18 cellular contexts compared by ENCODE assay signal in the genomic region with DNA sequence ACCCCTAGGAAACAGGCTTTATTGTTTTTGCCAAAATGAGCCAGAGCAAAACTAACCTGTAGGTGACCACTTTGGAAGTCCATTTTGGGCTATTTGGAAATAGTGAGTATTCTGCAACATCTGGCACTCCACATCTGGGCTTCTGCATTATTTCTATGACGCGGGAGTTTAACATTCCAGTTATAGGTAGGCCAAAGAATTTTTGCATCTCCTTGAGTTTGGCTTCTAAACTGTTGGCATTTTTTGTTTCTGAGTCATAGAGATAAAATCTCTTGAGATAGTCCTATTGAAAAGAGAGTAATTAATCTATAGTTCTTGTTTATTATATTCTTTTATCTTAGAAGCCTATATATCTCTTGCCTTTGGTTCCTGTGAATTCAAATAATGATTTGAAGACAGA. TPM values are rescaled to one million over a fixed set of nuclear protein-coding genes. Genes with fewer than 3 reads are reported as not detected.
A peak's percentile ranks its signal among the peaks of the same experiment; 100 is the strongest.
DNase-seq lines count a peak whose midpoint lies in the region; ATAC-seq and TF ChIP-seq lines count a peak whose summit lies in the region.
"Had no signal": no experiment of that assay in that cellular context is flagged by ENCODE, and none has a peak within 500 bp of the region (broad histone marks: within the 10 kb centered on the region; RNA-seq: fewer than 3 reads in every experiment).

No MANE protein-coding gene starts in this region.

- peaks cover 14% of the 10 kb centered on the region for H3K27me3 ChIP-seq in left ventricle myocardium inferior (ENCODE audit: low read depth)
- H3K27me3 ChIP-seq: BLaER1 had no signal

- no peak overlapping the region for H3K4me3 ChIP-seq in AG10803 (ENCODE audit: low read length)
- H3K4me3 ChIP-seq in left ventricle myocardium inferior = no peak overlapping the region
- H3K4me3 ChIP-seq: BLaER1, GM23338 had no signal

- H3K36me3 ChIP-seq in left ventricle myocardium inferior = no peaks in the 10 kb centered on the region
- H3K36me3 ChIP-seq: BLaER1 had no signal

- ATAC-seq in left cardiac atrium = no peak
- ATAC-seq: GM23338, Right ventricle myocardium inferior had no signal

- DNase-seq in AG10803 (ENCODE audit: low read depth) (peak; percentile 16), HS-5 (ENCODE audit: low read depth) (peak; percentile 33), amniotic epithelial cell (ENCODE audit: low read depth) (peak; percentile 28), kidney glomerular epithelial cell (lab: John Stamatoyannopoulos, UW) (peak; percentile 19), left cardiac atrium (no peak), left ventricle myocardium inferior (no peak), CD1c-positive myeloid dendritic cell (ENCODE audit: extremely low spot score) (no peak)
- no peak for DNase-seq in stimulated activated CD8-positive, alpha-beta memory T cell treated with anti-CD3 and anti-CD28 coated beads, Interleukin-4, amount 100 ng/mL, for 48 hours
- DNase-seq: IMR-90; NCI-H1436 treated with DMSO at 0.1 percent for 48 hours; NCI-H2081 treated with DMSO at 0.1 percent for 48 hours; NCI-H526 treated with DMSO at 0.1 percent for 48 hours; NK-92 treated with Interleukin-12 subunit alpha and Interleukin-12 subunit beta, amount 100 ng/mL, for 24 hours; OCI-M1; T-helper 2 cell had no signal

- H3K27ac ChIP-seq in left ventricle myocardium inferior (replicated peaks) = no peak overlapping the region
- H3K27ac ChIP-seq: BLaER1 had no signal

- intact Hi-C loops in left cardiac atrium (cut with DNase I) = loop anchor here in 1 of 2 donors (10.0 kb wide), 1 partner anchor 97 kb away; a partner anchor contains a TSS
- intact Hi-C loops in left ventricle myocardium inferior (cut with micrococcal nuclease) = no loop called here

- no peak for TF ChIP-seq CTCF in AG10803 (conservative IDR thresholded peaks at IDR 0.05; ENCODE audit: low read length)
- no peak for TF ChIP-seq CTCF in left ventricle myocardium inferior (IDR thresholded peaks at IDR 0.05; ENCODE audit: borderline replicate concordance)

- H3K4me1 ChIP-seq in left ventricle myocardium inferior = no peaks in the 10 kb centered on the region

- H3K9me3 ChIP-seq in left ventricle myocardium inferior (replicated peaks) = no peaks in the 10 kb centered on the region
- H3K9me3 ChIP-seq: BLaER1 had no signal

RNA-seq across cellular contexts. Expression of a gene that starts 2.8 kb away (rescaled TPM):
- under 1 TPM in 1 of 2 donors, not detected in 1; 0.32 TPM for total RNA-seq in left cardiac atrium
- not detected for total RNA-seq in left ventricle myocardium inferior
- total RNA-seq: GM23338, IMR-90, Right ventricle myocardium inferior had no signal

Comparison
In these comparisons a context has a peak if more than half of its experiments do, and no peak if none do; other contexts are left out.
1. DNase-seq: peak in AG10803 (single experiment), HS-5 (single experiment), amniotic epithelial cell (single experiment) and kidney glomerular epithelial cell (single experiment); none in left cardiac atrium (single experiment), left ventricle myocardium inferior (single experiment), CD1c-positive myeloid dendritic cell (single experiment) and stimulated activated CD8-positive, alpha-beta memory T cell treated with anti-CD3 and anti-CD28 coated beads, Interleukin-4, amount 100 ng/mL, for 48 hours (single experiment).